13 cellular contexts compared by ENCODE assay signal in the genomic region with DNA sequence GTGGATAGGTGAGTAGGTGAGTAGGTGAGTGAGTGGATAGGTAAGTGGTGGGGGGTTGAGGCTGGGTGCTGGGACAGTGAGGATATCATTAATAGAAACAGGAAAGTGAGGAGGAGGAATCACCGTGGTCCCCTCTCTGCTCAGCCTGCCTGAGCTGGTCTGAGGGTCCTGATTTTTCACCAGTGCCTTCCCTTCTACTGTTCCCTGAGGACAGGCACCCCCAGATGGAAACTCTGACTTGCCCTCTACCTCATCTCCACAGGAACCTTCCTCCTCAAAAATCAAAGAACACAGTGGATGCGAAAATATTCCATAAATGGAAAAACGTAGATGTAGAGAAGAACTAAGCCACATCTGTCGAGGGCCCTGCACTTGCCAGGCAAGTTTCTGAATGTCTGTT. TPM values are rescaled to one million over a fixed set of nuclear protein-coding genes. Genes with fewer than 3 reads are reported as not detected.
DNase-seq lines count a peak whose midpoint lies in the region; ATAC-seq and TF ChIP-seq lines count a peak whose summit lies in the region.
"Had no signal": no experiment of that assay in that cellular context is flagged by ENCODE, and none has a peak within 500 bp of the region (broad histone marks: within the 10 kb centered on the region; RNA-seq: fewer than 3 reads in every experiment).

No MANE protein-coding gene starts in this region.

- ATAC-seq in naive B cell (ENCODE audit: low read depth in 2 of 2) = no peak
- ATAC-seq in GM18873 (IDR thresholded peaks at IDR 0.05; ENCODE audit: low FRiP score, unreplicated experiment) = no peak

- H3K9me3 Mint-ChIP-seq in CD14-positive monocyte (peaks cover 2 to 12% (median 7%) of the 10 kb centered on the region in 7 donors), HFFc6 (peaks cover 9% of the 10 kb centered on the region; the same call in 1 of the 2 replicates), naive B cell (peaks cover 0 to 5% (median 4%) of the 10 kb centered on the region in 7 donors)
- H3K9me3 Mint-ChIP-seq in activated naive CD8-positive, alpha-beta T cell (ENCODE audit: low read depth) = peaks cover 4% of the 10 kb centered on the region

- H3K27me3 Mint-ChIP-seq in CD14-positive monocyte (ENCODE audit: low read depth in 3 of 3) = peaks cover 7 to 13% (median 10%) of the 10 kb centered on the region in 3 donors
- no peaks in the 10 kb centered on the region for H3K27me3 Mint-ChIP-seq in HFFc6 (ENCODE audit: insufficient read depth)
- no peaks in the 10 kb centered on the region for H3K27me3 Mint-ChIP-seq in activated naive CD8-positive, alpha-beta T cell
- no peaks in the 10 kb centered on the region for H3K27me3 Mint-ChIP-seq in naive B cell

- TF ChIP-seq CTCF in CD14-positive monocyte (IDR thresholded peaks at IDR 0.05) (no peak), HFFc6 (IDR thresholded peaks at IDR 0.05) (no peak)

- H3K27ac Mint-ChIP-seq in CD14-positive monocyte = peak overlapping the region; percentile 79 to 93 (median 89)
- H3K27ac Mint-ChIP-seq in HFFc6 = peak overlapping the region; percentile 84
- H3K27ac Mint-ChIP-seq in activated naive CD8-positive, alpha-beta T cell = peak overlapping the region; percentile 100
- peak overlapping the region in 4 of 6 donors; percentile 16 to 96 (median 56) for H3K27ac Mint-ChIP-seq in naive B cell

- no peak overlapping the region for H3K4me3 Mint-ChIP-seq in CD14-positive monocyte
- H3K4me3 Mint-ChIP-seq in HFFc6 = peak overlapping the region; percentile 81
- peak overlapping the region; percentile 75 for H3K4me3 Mint-ChIP-seq in activated naive CD8-positive, alpha-beta T cell
- H3K4me3 Mint-ChIP-seq in naive B cell = peak overlapping the region in 6 of 8 donors; percentile 61 to 89 (median 80)

- DNase-seq in CD14-positive monocyte (ENCODE audit: low spot score) (no peak), HFFc6 (no peak), naive B cell (no peak), NCI-H345 treated with DMSO at 0.1 percent for 48 hours (lab: John Stamatoyannopoulos, UW; ENCODE audit: unreplicated experiment) (no peak), HK-2 (ENCODE audit: unreplicated experiment) (no peak), HUDEP-2 (lab: John Stamatoyannopoulos, UW; ENCODE audit: unreplicated experiment in 76 of 76) (no peak)
- DNase-seq: effector CD4-positive, alpha-beta T cell; glutamatergic neuron; left ventricle myocardium inferior; NCI-H1417; NCI-H748 treated with DMSO at 0.1 percent for 48 hours had no signal

- intact Hi-C loops in CD14-positive monocyte (cut with micrococcal nuclease) = loop anchor here in 1 of 2 donors (10.0 kb wide), 1 partner anchor 172 kb away; a partner anchor contains a TSS

- H3K4me1 Mint-ChIP-seq in CD14-positive monocyte (peaks cover 51% of the 10 kb centered on the region), HFFc6 (ENCODE audit: low read depth) (peaks cover 41% of the 10 kb centered on the region), naive B cell (peaks cover 45 to 69% (median 52%) of the 10 kb centered on the region in 3 donors)
- H3K4me1 Mint-ChIP-seq in activated naive CD8-positive, alpha-beta T cell (ENCODE audit: low read depth) = peaks cover 93% of the 10 kb centered on the region

- H3K36me3 Mint-ChIP-seq in CD14-positive monocyte = no peaks in the 10 kb centered on the region
- peaks cover 18% of the 10 kb centered on the region for H3K36me3 Mint-ChIP-seq in HFFc6 (ENCODE audit: low read depth)
- peaks cover 11% of the 10 kb centered on the region for H3K36me3 Mint-ChIP-seq in activated naive CD8-positive, alpha-beta T cell
- peaks cover 0 to 8% of the 10 kb centered on the region in 2 donors for H3K36me3 Mint-ChIP-seq in naive B cell

RNA-seq across cellular contexts. Expression of a gene that starts 1.9 kb away (rescaled TPM):
- polyA plus RNA-seq in CD14-positive monocyte (under 1 TPM in 1 of 2 donors, not detected in 1; 0.05 TPM), naive B cell (ENCODE audit: low read depth in 6 of 6) (under 1 TPM in 5 of 6 donors, not detected in 1; 0.11 to 0.58 (median 0.23) TPM)
- total RNA-seq in HFFc6 (2021; fragmentation: NEBNext Ultra II Directional; extraction: Animal tissue kit (Norgen Biotek cat#: 25700)) = under 1 TPM; 0.34 to 0.88 (median 0.52) TPM

Comparison
In these comparisons a context has a peak if more than half of its experiments do, and no peak if none do; other contexts are left out.
1. H3K4me3 Mint-ChIP-seq: peak in HFFc6 (single experiment), activated naive CD8-positive, alpha-beta T cell (single experiment) and naive B cell (6 of 8); none in CD14-positive monocyte (0 of 2).
2. Peak in every context shown above with its lines, with median percentiles within 50 percentile points of each other: H3K27ac Mint-ChIP-seq.